ENCODE assay signal across 9 cellular contexts in genomic region chr9:122828965-122829284, GRCh38. TPM values are rescaled to one million over a fixed set of nuclear protein-coding genes. Genes with fewer than 3 reads are reported as not detected.
A peak's percentile ranks its signal among the peaks of the same experiment; 100 is the strongest.
DNase-seq lines count a peak whose midpoint lies in the region; FAIRE-seq and TF ChIP-seq lines count a peak whose summit lies in the region.
"Not testable (repeated sequence)": the region's sequence is repeated elsewhere in the genome, so short reads cannot be mapped to it uniquely, and the experiment has no call there.
"Had no signal": no experiment of that assay in that cellular context is flagged by ENCODE, and none has a peak within 500 bp of the region (broad histone marks: within the 10 kb centered on the region; RNA-seq: fewer than 3 reads in every experiment).

No MANE protein-coding gene starts in this region.

- H3K9me3 Mint-ChIP-seq in T-helper 1 cell treated with Interleukin-12 subunit alpha and Interleukin-12 subunit beta and Interleukin-4 antibody, amounts not matched to agents 30 μg/mL and 1 μg/mL, for 36 hours; endothelial cell (ENCODE audit: unreplicated experiment); neural progenitor cell: not testable (repeated sequence)

- not testable (repeated sequence) for H3K36me3 ChIP-seq in BE2C; adrenal gland (replicated peaks in 1 of 2); kidney (ENCODE audit: control insufficient read depth in 1 of 2, insufficient read depth in 2 of 2, low read length in 2 of 2); neural progenitor cell; stomach smooth muscle (ENCODE audit: control insufficient read depth in 2 of 2, insufficient read depth in 2 of 2, low read length in 2 of 2)
- H3K36me3 ChIP-seq in HUES48 (ENCODE audit: control insufficient read depth, insufficient read depth, low read length): peaks cover 28% of the 10 kb centered on the region

- TF ChIP-seq POLR2A in adrenal gland (IDR thresholded peaks at IDR 0.05): not testable (repeated sequence)

- peaks cover 15% of the 10 kb centered on the region for H3F3A ChIP-seq in neural progenitor cell (ENCODE audit: low read depth)

- DNase-seq in BE2C; adrenal gland; endothelial cell (ENCODE audit: low spot score); kidney; neural progenitor cell (ENCODE audit: low spot score): not testable (repeated sequence)

- H3K4me2 ChIP-seq in neural progenitor cell: peak overlapping the region; percentile 84

- peak overlapping the region; percentile 84 for H2AFZ ChIP-seq in neural progenitor cell (replicated peaks)

- H3K27ac Mint-ChIP-seq in T-helper 1 cell treated with Interleukin-12 subunit alpha and Interleukin-12 subunit beta and Interleukin-4 antibody, amounts not matched to agents 30 μg/mL and 1 μg/mL, for 36 hours: peak overlapping the region; percentile 87
- H3K27ac Mint-ChIP-seq in endothelial cell (ENCODE audit: unreplicated experiment) (peak overlapping the region; percentile 97), neural progenitor cell (peak overlapping the region; percentile 93)

- not testable (repeated sequence) for H3K27me3 Mint-ChIP-seq in T-helper 1 cell treated with Interleukin-12 subunit alpha and Interleukin-12 subunit beta and Interleukin-4 antibody, amounts not matched to agents 30 μg/mL and 1 μg/mL, for 36 hours (ENCODE audit: low read depth); endothelial cell (ENCODE audit: unreplicated experiment); neural progenitor cell (ENCODE audit: insufficient read depth, low read depth)

- H3K27me3 ChIP-seq in BE2C; HUES48 (ENCODE audit: control insufficient read depth, insufficient read depth, low read length); adrenal gland; neural progenitor cell; stomach smooth muscle (ENCODE audit: control insufficient read depth in 1 of 2, insufficient read depth in 2 of 2, low read length in 2 of 2): not testable (repeated sequence)

- not testable (repeated sequence) for H3K9me3 ChIP-seq in BE2C; HUES48 (ENCODE audit: control insufficient read depth, insufficient read depth, low read length); adrenal gland (replicated peaks in 1 of 3); kidney (ENCODE audit: control insufficient read depth in 1 of 2, low read length in 2 of 2); neural progenitor cell (ENCODE audit: low read depth); stomach smooth muscle (ENCODE audit: control insufficient read depth in 2 of 2, low read length in 2 of 2)

- H3K4me1 ChIP-seq in BE2C; HUES48 (ENCODE audit: control insufficient read depth, insufficient read depth, low read length); kidney (ENCODE audit: control insufficient read depth in 1 of 2, insufficient read depth in 1 of 2, low read depth in 1 of 2, low read length in 2 of 2); neural progenitor cell: not testable (repeated sequence)
- H3K4me1 ChIP-seq in adrenal gland (replicated peaks in 1 of 2): peaks cover 0 to 25% of the 10 kb centered on the region in 2 donors
- peaks cover 16% of the 10 kb centered on the region for H3K4me1 ChIP-seq in stomach smooth muscle (ENCODE audit: control insufficient read depth, insufficient read depth, low read length)

- H3K27ac ChIP-seq in HUES48 (ENCODE audit: low read depth, low read length): peak overlapping the region; percentile 96
- peak overlapping the region in 4 of 5 donors; percentile 86 to 94 (median 88) for H3K27ac ChIP-seq in adrenal gland
- H3K27ac ChIP-seq in kidney (ENCODE audit: low read depth in 2 of 2, low read length in 2 of 2): peak overlapping the region; percentile 95 to 97
- H3K27ac ChIP-seq in neural progenitor cell: not testable (repeated sequence)
- H3K27ac ChIP-seq in stomach smooth muscle (ENCODE audit: low read length): peak overlapping the region; percentile 94

- H3K79me2 ChIP-seq in neural progenitor cell (ENCODE audit: low read depth): peaks cover 42% of the 10 kb centered on the region

- not testable (repeated sequence) for TF ChIP-seq CTCF in BE2C (IDR thresholded peaks at IDR 0.05; ENCODE audit: low read depth, low read length); adrenal gland (IDR thresholded peaks at IDR 0.05); endothelial cell (IDR thresholded peaks at IDR 0.05; ENCODE audit: unreplicated experiment); kidney (IDR thresholded peaks at IDR 0.05; ENCODE audit: borderline replicate concordance, extremely low read depth, insufficient read depth); neural progenitor cell (IDR thresholded peaks at IDR 0.05)

- WGBS in adrenal gland, 4 donors: 67 to 72% (median 69%) methylated on average over 18 of the region's 18 CpGs

- not testable (repeated sequence) for H3K36me3 Mint-ChIP-seq in T-helper 1 cell treated with Interleukin-12 subunit alpha and Interleukin-12 subunit beta and Interleukin-4 antibody, amounts not matched to agents 30 μg/mL and 1 μg/mL, for 36 hours (ENCODE audit: low read depth); endothelial cell (ENCODE audit: low read depth, unreplicated experiment); neural progenitor cell

- H3K4me3 ChIP-seq in BE2C (ENCODE audit: low read depth, low read length): peak overlapping the region; percentile 73
- H3K4me3 ChIP-seq in HUES48 (ENCODE audit: low read depth, low read length): peak overlapping the region; percentile 100
- peak overlapping the region in 3 of 4 donors; percentile 83 to 90 (median 89) for H3K4me3 ChIP-seq in adrenal gland
- H3K4me3 ChIP-seq in kidney (ENCODE audit: low read length in 2 of 2): peak overlapping the region; percentile 95 to 98
- peak overlapping the region; percentile 93 for H3K4me3 ChIP-seq in neural progenitor cell
- peak overlapping the region; percentile 90 to 97 for H3K4me3 ChIP-seq in stomach smooth muscle (ENCODE audit: low read length in 2 of 2)

- peaks cover 27% of the 10 kb centered on the region for H3K4me1 Mint-ChIP-seq in T-helper 1 cell treated with Interleukin-12 subunit alpha and Interleukin-12 subunit beta and Interleukin-4 antibody, amounts not matched to agents 30 μg/mL and 1 μg/mL, for 36 hours (ENCODE audit: low read depth)
- peaks cover 19% of the 10 kb centered on the region for H3K4me1 Mint-ChIP-seq in endothelial cell (ENCODE audit: unreplicated experiment)
- peaks cover 13% of the 10 kb centered on the region for H3K4me1 Mint-ChIP-seq in neural progenitor cell

- H4K20me1 ChIP-seq in neural progenitor cell (ENCODE audit: low read depth): peaks cover 27% of the 10 kb centered on the region

- not testable (repeated sequence) for FAIRE-seq in kidney (lab: Jason Lieb, UNC)

- H3K4me3 Mint-ChIP-seq in T-helper 1 cell treated with Interleukin-12 subunit alpha and Interleukin-12 subunit beta and Interleukin-4 antibody, amounts not matched to agents 30 μg/mL and 1 μg/mL, for 36 hours: peak overlapping the region; percentile 99
- peak overlapping the region; percentile 100 for H3K4me3 Mint-ChIP-seq in endothelial cell (ENCODE audit: unreplicated experiment)
- H3K4me3 Mint-ChIP-seq in neural progenitor cell: peak overlapping the region; percentile 100

- H3K9ac ChIP-seq in HUES48 (ENCODE audit: low read depth, low read length); neural progenitor cell: not testable (repeated sequence)
- H3K9ac ChIP-seq in kidney (ENCODE audit: low read length in 2 of 2) (peak overlapping the region in 1 of 2 donors; percentile 91), stomach smooth muscle (ENCODE audit: low read length in 2 of 2) (peak overlapping the region; percentile 94 to 95)

- intact Hi-C loops in adrenal gland (cut with DNase I); kidney (cut with DNase I): not testable (repeated sequence)

RNA-seq across cellular contexts. Expression of gene PDCL, which starts 0.5 kb away (rescaled TPM):
- 25.8 TPM for polyA plus RNA-seq in BE2C (2012; ENCODE audit: insufficient read depth, insufficient read length, low read depth)
- total RNA-seq in adrenal gland (10 to 100 TPM; 10.5 to 19.1 (median 15.7) TPM), endothelial cell (ENCODE audit: unreplicated experiment) (28.4 TPM), kidney (15.0 TPM), neural progenitor cell (ENCODE audit: low replicate concordance) (43.4 and 55.2 TPM in 2 replicates)
- polyA plus RNA-seq in adrenal gland (10 to 100 TPM in 1 of 3 donors, 1 to 10 TPM in 2; 6.3 to 10.8 (median 6.4) TPM), kidney (ENCODE audit: insufficient read depth, low read depth, low replicate concordance) (8.3 TPM)

RNA-seq across cellular contexts. Expression of gene OR1K1, which starts 29.0 kb away (rescaled TPM):
- not detected for polyA plus RNA-seq in BE2C (2012; ENCODE audit: insufficient read depth, insufficient read length, low read depth)
- total RNA-seq in adrenal gland (not detected), endothelial cell (ENCODE audit: unreplicated experiment) (not detected), kidney (not detected), neural progenitor cell (ENCODE audit: low replicate concordance) (not detected in 2 replicates)
- polyA plus RNA-seq in adrenal gland (not detected), kidney (ENCODE audit: insufficient read depth, low read depth, low replicate concordance) (not detected)
- total RNA-seq: dermis microvascular lymphatic vessel endothelial cell had no signal

RNA-seq across cellular contexts. Expression of gene OR5C1, which starts 40.2 kb away (rescaled TPM):
- polyA plus RNA-seq in BE2C (2012; ENCODE audit: insufficient read depth, insufficient read length, low read depth): not detected
- total RNA-seq in adrenal gland (not detected), endothelial cell (ENCODE audit: unreplicated experiment) (not detected), kidney (not detected), neural progenitor cell (ENCODE audit: low replicate concordance) (not detected in 2 replicates)
- polyA plus RNA-seq in adrenal gland (not detected), kidney (ENCODE audit: insufficient read depth, low read depth, low replicate concordance) (not detected)
- total RNA-seq: dermis microvascular lymphatic vessel endothelial cell had no signal
